ENCODE assay signal across 9 cellular contexts in the genomic region with DNA sequence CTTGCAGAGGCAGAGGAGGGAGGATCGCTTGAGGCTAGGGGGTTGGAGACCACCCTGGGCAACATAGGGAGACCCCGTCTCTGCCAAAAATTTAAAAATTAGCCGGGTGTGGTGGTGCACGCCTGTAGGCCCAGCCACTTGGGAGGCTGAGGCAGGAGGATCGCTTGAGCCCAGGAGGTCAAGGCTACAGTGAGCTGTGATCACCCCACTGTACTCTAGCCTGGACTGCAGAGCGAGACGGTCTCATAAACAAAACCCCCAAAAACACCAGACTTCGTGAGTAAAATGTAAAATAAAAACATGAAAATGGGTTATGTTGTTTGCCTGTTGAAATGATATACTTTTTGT. TPM values are rescaled to one million over a fixed set of nuclear protein-coding genes. Genes with fewer than 3 reads are reported as not detected.
DNase-seq lines count a peak whose midpoint lies in the region; ATAC-seq, FAIRE-seq and TF ChIP-seq lines count a peak whose summit lies in the region.
"Had no signal": no experiment of that assay in that cellular context is flagged by ENCODE, and none has a peak within 500 bp of the region (broad histone marks: within the 10 kb centered on the region; RNA-seq: fewer than 3 reads in every experiment).

No MANE protein-coding gene starts in this region.

- H3K27ac ChIP-seq in VCaP = peak overlapping the region; percentile 67
- H3K27ac ChIP-seq in gastroesophageal sphincter = peak overlapping the region in 3 of 4 donors; percentile 87 to 93 (median 92)

- peaks cover 0 to 8% (median 0%) of the 10 kb centered on the region in 3 donors for H3K4me1 ChIP-seq in gastroesophageal sphincter

- H3K4me3 ChIP-seq in GM12875 (ENCODE audit: low read depth, low read length) (peak overlapping the region; percentile 74), gastroesophageal sphincter (peak overlapping the region; percentile 55 to 95), skeletal muscle cell (ENCODE audit: low read depth, low read length) (peak overlapping the region; percentile 60)

- ATAC-seq in gastroesophageal sphincter (no peak), GM18867 (IDR thresholded peaks at IDR 0.05; ENCODE audit: unreplicated experiment) (no peak)

- no peak for TF ChIP-seq EP300 in gastroesophageal sphincter (IDR thresholded peaks at IDR 0.05)

- H3K27me3 ChIP-seq in gastroesophageal sphincter = peaks cover 4% of the 10 kb centered on the region

- FAIRE-seq in RCC 7860 (lab: Jason Lieb, UNC) = no peak

- DNase-seq in skeletal muscle cell (ENCODE audit: low read depth) (no peak), NCI-H526 treated with DMSO at 0.1 percent for 48 hours (lab: John Stamatoyannopoulos, UW) (no peak), OCI-M2 (lab: John Stamatoyannopoulos, UW; ENCODE audit: unreplicated experiment) (no peak), RCC 7860 (ENCODE audit: low spot score) (no peak)

- no peak for TF ChIP-seq POLR2A in gastroesophageal sphincter (IDR thresholded peaks at IDR 0.05)

- H3K9me3 ChIP-seq in gastroesophageal sphincter = no peaks in the 10 kb centered on the region

- no peaks in the 10 kb centered on the region for H3K36me3 ChIP-seq in gastroesophageal sphincter

- no peak for TF ChIP-seq CTCF in GM12875 (IDR thresholded peaks at IDR 0.05; ENCODE audit: borderline replicate concordance, insufficient read depth, low read depth, low read length)
- TF ChIP-seq CTCF in VCaP (conservative IDR thresholded peaks at IDR 0.05) = no peak
- no peak for TF ChIP-seq CTCF in gastroesophageal sphincter (IDR thresholded peaks at IDR 0.05)

- WGBS in gastroesophageal sphincter (ENCODE audit: low coverage in 1 of 2), 2 donors = 89 to 98% methylated on average over 4 to 6 of the region's 8 CpGs

RNA-seq across cellular contexts. Expression of a gene that starts 0.7 kb away (rescaled TPM):
- total RNA-seq in gastroesophageal sphincter = 10 to 100 TPM; 12.3 to 25.0 (median 16.2) TPM

RNA-seq across cellular contexts. Expression of a gene that starts 12.5 kb away (rescaled TPM):
- under 1 TPM in 1 of 4 donors, not detected in 3; 0.12 TPM for total RNA-seq in gastroesophageal sphincter
- total RNA-seq: RPMI7951 had no signal

RNA-seq across cellular contexts. Expression of a gene that starts 43.6 kb away (rescaled TPM):
- total RNA-seq in gastroesophageal sphincter = 100 to 1,000 TPM; 139 to 205 (median 168) TPM
